8 cellular contexts compared by ENCODE assay signal in the genomic region with DNA sequence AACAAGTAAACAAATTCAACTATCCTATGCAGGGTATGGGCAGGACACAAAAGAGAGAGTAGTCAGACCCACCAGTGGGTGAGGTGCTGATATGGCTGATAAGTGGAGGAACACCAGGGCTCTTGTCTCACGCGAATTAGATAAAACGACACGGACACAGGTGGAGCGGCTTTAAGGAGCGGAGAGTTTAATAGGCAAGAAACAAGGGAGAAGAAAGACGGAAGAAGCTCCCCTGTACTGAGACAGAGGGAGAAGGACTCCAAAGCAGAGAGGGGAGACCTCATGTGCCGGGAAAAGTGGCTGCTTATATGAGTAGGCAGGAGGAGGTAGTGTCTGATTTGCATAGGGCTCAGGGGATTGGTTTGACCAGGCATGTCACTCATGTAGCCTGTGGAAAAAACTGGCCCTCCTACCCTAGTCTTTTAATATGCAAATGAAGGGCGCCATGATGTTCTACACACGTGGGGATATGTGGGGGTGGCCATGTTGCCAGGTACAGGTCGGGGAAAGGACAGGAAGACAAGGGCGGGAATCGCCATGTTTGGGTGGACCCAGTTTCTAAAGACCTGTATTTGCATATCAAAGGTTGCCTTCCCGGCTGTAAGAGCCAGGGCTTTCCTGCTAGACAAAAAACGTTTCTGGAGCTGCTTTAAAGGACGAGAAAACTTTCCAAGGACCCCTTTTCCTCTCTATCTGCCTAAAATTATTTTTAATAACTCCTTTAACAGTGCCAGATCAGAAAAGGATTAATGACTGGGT. TPM values are rescaled to one million over a fixed set of nuclear protein-coding genes. Genes with fewer than 3 reads are reported as not detected.
A peak's percentile ranks its signal among the peaks of the same experiment; 100 is the strongest.
DNase-seq lines count a peak whose midpoint lies in the region; ATAC-seq and TF ChIP-seq lines count a peak whose summit lies in the region.

No MANE protein-coding gene starts in this region.

- H3K27ac Mint-ChIP-seq in chondrocyte (ENCODE audit: unreplicated experiment): peak overlapping the region; percentile 42

- TF ChIP-seq POLR2A in GM10847 (IDR thresholded peaks at IDR 0.05; ENCODE audit: extremely low read depth, insufficient read length): peak; percentile 20

- peak; percentile 86 for ATAC-seq in HG02610 (IDR thresholded peaks at IDR 0.05; ENCODE audit: unreplicated experiment)

- no peaks in the 10 kb centered on the region for H3K9me3 Mint-ChIP-seq in chondrocyte (ENCODE audit: low read depth)

- peaks cover 19% of the 10 kb centered on the region for H3K27me3 Mint-ChIP-seq in chondrocyte (ENCODE audit: low read depth)

- peak overlapping the region; percentile 65 for H3K4me3 Mint-ChIP-seq in chondrocyte (ENCODE audit: unreplicated experiment)

- H3K4me1 Mint-ChIP-seq in chondrocyte (ENCODE audit: low read depth): peaks cover 10% of the 10 kb centered on the region

- no peaks in the 10 kb centered on the region for H3K36me3 Mint-ChIP-seq in chondrocyte (ENCODE audit: low read depth)

- peak; percentile 96 for DNase-seq in NCI-H146 treated with DMSO at 0.1 percent for 48 hours (lab: John Stamatoyannopoulos, UW; ENCODE audit: unreplicated experiment)
- peak; percentile 73 for DNase-seq in activated CD4-positive, CD25-positive, alpha-beta regulatory T cell treated with anti-CD3 and anti-CD28 coated beads, Interleukin-2, amount 50 U/mL, for 72 hours
- no peak for DNase-seq in chondrocyte (ENCODE audit: low spot score)
- peak; percentile 95 for DNase-seq in kidney tubule cell (ENCODE audit: low spot score)
- peak; percentile 54 to 65 for DNase-seq in stimulated activated CD4-positive, alpha-beta T cell treated with anti-CD3 and anti-CD28 coated beads, Interleukin-1b, Interleukin-23, amount 100 ng/mL, for 4 hours (ENCODE audit: low read depth in 2 of 2)
- no peak for DNase-seq in hepatic stellate cell (ENCODE audit: low spot score)

- TF ChIP-seq CTCF in chondrocyte (IDR thresholded peaks at IDR 0.05): no peak

RNA-seq across cellular contexts. Expression of gene RPGRIP1, which starts 28.8 kb away (rescaled TPM):
- total RNA-seq in chondrocyte: not detected in 3 replicates

RNA-seq across cellular contexts. Expression of gene HNRNPC, which starts 39.4 kb away (rescaled TPM):
- total RNA-seq in chondrocyte: 286 to 352 TPM (median 291 TPM) in 3 replicates

Comparison
In these comparisons a context has a peak if more than half of its experiments do, and no peak if none do; other contexts are left out.
1. DNase-seq: peak in NCI-H146 treated with DMSO at 0.1 percent for 48 hours (single experiment), activated CD4-positive, CD25-positive, alpha-beta regulatory T cell treated with anti-CD3 and anti-CD28 coated beads, Interleukin-2, amount 50 U/mL, for 72 hours (single experiment), kidney tubule cell (single experiment) and stimulated activated CD4-positive, alpha-beta T cell treated with anti-CD3 and anti-CD28 coated beads, Interleukin-1b, Interleukin-23, amount 100 ng/mL, for 4 hours (2 of 2); none in chondrocyte (single experiment) and hepatic stellate cell (single experiment).